In genomic region chr2:240936106-240936505, GRCh38 we compare ENCODE assay signal across 16 cellular contexts. TPM values are rescaled to one million over a fixed set of nuclear protein-coding genes. Genes with fewer than 3 reads are reported as not detected.
DNase-seq lines count a peak whose midpoint lies in the region; ATAC-seq and TF ChIP-seq lines count a peak whose summit lies in the region.
"Had no signal": no experiment of that assay in that cellular context is flagged by ENCODE, and none has a peak within 500 bp of the region (broad histone marks: within the 10 kb centered on the region; RNA-seq: fewer than 3 reads in every experiment).

No MANE protein-coding gene starts in this region.

- H3K27me3 ChIP-seq in endodermal cell (ENCODE audit: control insufficient read depth, insufficient read depth, low read length, poor library complexity, severe bottlenecking): peaks cover 21% of the 10 kb centered on the region

- H3K27ac Mint-ChIP-seq in activated naive CD4-positive, alpha-beta T cell treated with anti-CD3 and anti-CD28 coated beads, Interleukin-2, amount 50 U/mL, for 24 hours: peak overlapping the region; percentile 30
- H3K27ac Mint-ChIP-seq in activated naive CD4-positive, alpha-beta T cell treated with anti-CD3 and anti-CD28 coated beads, Interleukin-2, amount 50 U/mL, for 72 hours: no peak overlapping the region
- no peak overlapping the region for H3K27ac Mint-ChIP-seq in endodermal cell
- H3K27ac Mint-ChIP-seq: CD8-positive, alpha-beta T cell had no signal

- H3K9me3 ChIP-seq in endodermal cell (ENCODE audit: control insufficient read depth, low read length): no peaks in the 10 kb centered on the region

- intact Hi-C loops in sciatic nerve (cut with DNase I): no loop called here

- no peaks in the 10 kb centered on the region for H3K36me3 Mint-ChIP-seq in activated naive CD4-positive, alpha-beta T cell treated with anti-CD3 and anti-CD28 coated beads, Interleukin-2, amount 50 U/mL, for 24 hours
- peaks cover 0 to 15% of the 10 kb centered on the region in 2 donors for H3K36me3 Mint-ChIP-seq in activated naive CD4-positive, alpha-beta T cell treated with anti-CD3 and anti-CD28 coated beads, Interleukin-2, amount 50 U/mL, for 72 hours
- H3K36me3 Mint-ChIP-seq in endodermal cell (ENCODE audit: low read depth): no peaks in the 10 kb centered on the region
- H3K36me3 Mint-ChIP-seq: CD8-positive, alpha-beta T cell had no signal

- H3K4me1 ChIP-seq in endodermal cell (ENCODE audit: control insufficient read depth, insufficient read depth, low read length): no peaks in the 10 kb centered on the region

- no peak overlapping the region for H3K9ac ChIP-seq in endodermal cell (ENCODE audit: extremely low read depth, low read length, poor library complexity, severe bottlenecking)
- H3K9ac ChIP-seq: BLaER1 treated with 17β-estradiol and CSF1 and Interleukin-3, amounts not matched to agents 10 nM and 100 nM had no signal

- no peak for DNase-seq in activated naive CD4-positive, alpha-beta T cell treated with anti-CD3 and anti-CD28 coated beads, Interleukin-2, amount 50 U/mL, for 72 hours (ENCODE audit: low spot score in 2 of 2)
- peak; percentile 0 for DNase-seq in RPMI8226
- DNase-seq in endodermal cell: peak; percentile 13
- DNase-seq in sciatic nerve (ENCODE audit: low spot score): peak; percentile 40
- no peak for DNase-seq in stimulated activated CD4-positive, alpha-beta T cell treated with anti-CD3 and anti-CD28 coated beads, Interleukin-12 subunit alpha, Interleukin-12 subunit beta, amount 100 ng/mL, for 4 hours
- DNase-seq: CD8-positive, alpha-beta T cell; DMS53; EL; KG1; NCI-H748 treated with DMSO at 0.1 percent for 48 hours; NK-92 treated with Interleukin-12 subunit alpha and Interleukin-12 subunit beta, amount 100 ng/mL, for 24 hours had no signal

- no peak overlapping the region for H3K27ac ChIP-seq in endodermal cell (ENCODE audit: low read depth, low read length)
- H3K27ac ChIP-seq: BLaER1 treated with 17β-estradiol and CSF1 and Interleukin-3, amounts not matched to agents 10 nM and 100 nM had no signal

- H3K4me1 Mint-ChIP-seq in activated naive CD4-positive, alpha-beta T cell treated with anti-CD3 and anti-CD28 coated beads, Interleukin-2, amount 50 U/mL, for 24 hours: no peaks in the 10 kb centered on the region
- H3K4me1 Mint-ChIP-seq in endodermal cell: no peaks in the 10 kb centered on the region

- H3K9me3 Mint-ChIP-seq in activated naive CD4-positive, alpha-beta T cell treated with anti-CD3 and anti-CD28 coated beads, Interleukin-2, amount 50 U/mL, for 24 hours: peaks cover 4% of the 10 kb centered on the region
- H3K9me3 Mint-ChIP-seq in activated naive CD4-positive, alpha-beta T cell treated with anti-CD3 and anti-CD28 coated beads, Interleukin-2, amount 50 U/mL, for 72 hours: peaks cover 11 to 12% of the 10 kb centered on the region in 2 donors
- peaks cover 12% of the 10 kb centered on the region for H3K9me3 Mint-ChIP-seq in endodermal cell

- no peak for TF ChIP-seq CTCF in endodermal cell (conservative IDR thresholded peaks at IDR 0.05)

- 88 to 96% methylated on average over 5 to 9 of the region's 9 CpGs for WGBS in endodermal cell (ENCODE audit: insufficient coverage in 1 of 2, insufficient read length in 1 of 2), 2 experiments

- no peak for ATAC-seq in activated naive CD4-positive, alpha-beta T cell treated with anti-CD3 and anti-CD28 coated beads, Interleukin-2, amount 50 U/mL, for 72 hours
- ATAC-seq in sciatic nerve: no peak
- no peak for ATAC-seq in HG02970 (IDR thresholded peaks at IDR 0.05; ENCODE audit: low FRiP score, unreplicated experiment)
- ATAC-seq: CD8-positive, alpha-beta T cell had no signal

- no peak overlapping the region for H3K4me3 ChIP-seq in endodermal cell (ENCODE audit: low read length)
- H3K4me3 ChIP-seq: BLaER1 treated with 17β-estradiol and CSF1 and Interleukin-3, amounts not matched to agents 10 nM and 100 nM had no signal

- no peak overlapping the region for H3K4me3 Mint-ChIP-seq in activated naive CD4-positive, alpha-beta T cell treated with anti-CD3 and anti-CD28 coated beads, Interleukin-2, amount 50 U/mL, for 24 hours
- H3K4me3 Mint-ChIP-seq in endodermal cell: no peak overlapping the region
- H3K4me3 Mint-ChIP-seq: CD8-positive, alpha-beta T cell had no signal

- no peaks in the 10 kb centered on the region for H3K36me3 ChIP-seq in endodermal cell (ENCODE audit: control insufficient read depth, insufficient read depth, low read length)
- H3K36me3 ChIP-seq: BLaER1 treated with 17β-estradiol and CSF1 and Interleukin-3, amounts not matched to agents 10 nM and 100 nM had no signal

- H3K27me3 Mint-ChIP-seq in activated naive CD4-positive, alpha-beta T cell treated with anti-CD3 and anti-CD28 coated beads, Interleukin-2, amount 50 U/mL, for 24 hours: peaks cover 2% of the 10 kb centered on the region
- peaks cover 8% of the 10 kb centered on the region for H3K27me3 Mint-ChIP-seq in endodermal cell (ENCODE audit: insufficient read depth)

RNA-seq across cellular contexts. Expression of gene CROCC2, which starts 30.0 kb away (rescaled TPM):
- total RNA-seq in activated naive CD4-positive, alpha-beta T cell treated with anti-CD3 and anti-CD28 coated beads, Interleukin-2, amount 50 U/mL, for 72 hours: not detected
- total RNA-seq in endodermal cell: not detected
- not detected for polyA plus RNA-seq in endodermal cell (2013, experiment 1 of 2)
- polyA plus RNA-seq in endodermal cell (2013, experiment 2 of 2): not detected
- total RNA-seq in sciatic nerve: 0.18 TPM
- total RNA-seq: CD8-positive, alpha-beta T cell; H4; NCI-H460 had no signal

RNA-seq across cellular contexts. Expression of gene MAB21L4, which starts 40.1 kb away (rescaled TPM):
- not detected for total RNA-seq in activated naive CD4-positive, alpha-beta T cell treated with anti-CD3 and anti-CD28 coated beads, Interleukin-2, amount 50 U/mL, for 72 hours
- total RNA-seq in endodermal cell (under 1 TPM in 1 of 2 donors, not detected in 1; 0.31 TPM), sciatic nerve (not detected)
- polyA plus RNA-seq in endodermal cell (2013, experiment 1 of 2): not detected
- not detected for polyA plus RNA-seq in endodermal cell (2013, experiment 2 of 2)
- total RNA-seq: CD8-positive, alpha-beta T cell; H4; NCI-H460 had no signal

Comparison
In these comparisons a context has a peak if more than half of its experiments do, and no peak if none do; other contexts are left out.
1. DNase-seq: peak in RPMI8226 (single experiment), endodermal cell (single experiment) and sciatic nerve (single experiment); none in activated naive CD4-positive, alpha-beta T cell treated with anti-CD3 and anti-CD28 coated beads, Interleukin-2, amount 50 U/mL, for 72 hours (0 of 2) and stimulated activated CD4-positive, alpha-beta T cell treated with anti-CD3 and anti-CD28 coated beads, Interleukin-12 subunit alpha, Interleukin-12 subunit beta, amount 100 ng/mL, for 4 hours (single experiment).